ENCODE assay signal across 1 cellular context in the genomic region with DNA sequence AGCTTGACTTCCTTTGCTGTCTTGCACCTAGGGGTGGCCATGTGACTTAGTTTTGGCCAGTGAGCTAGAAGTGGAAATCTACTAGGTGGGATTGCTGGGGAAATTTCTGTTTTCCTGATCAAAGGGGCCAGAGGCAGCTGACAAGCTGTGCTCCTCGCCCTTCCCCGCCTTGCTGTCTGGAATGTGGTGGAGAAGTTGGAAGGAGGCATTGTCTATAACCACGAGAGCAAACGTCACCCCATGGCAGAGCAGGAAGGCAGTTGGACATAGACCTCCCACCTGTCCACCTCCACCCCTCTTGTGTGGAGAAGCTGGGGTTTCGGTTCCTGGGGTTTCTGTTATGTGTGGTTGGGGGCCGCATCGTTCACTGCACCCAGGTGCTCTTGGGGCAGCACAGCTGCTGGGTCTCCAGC.
TF ChIP-seq lines count a peak whose summit lies in the region.

No MANE protein-coding gene starts in this region.

TF ChIP-seq in WTC11, 78 proteins besides CTCF, POLR2A, EP300 and RAD21 (continued from another document):
- TF ChIP-seq ZNF532 (CRISPR knock-in tag; IDR thresholded peaks at IDR 0.05; ENCODE audit: borderline replicate concordance) (no peak), CDX4 (CRISPR knock-in tag; IDR thresholded peaks at IDR 0.05; ENCODE audit: borderline replicate concordance) (no peak), ETV6 (CRISPR knock-in tag; IDR thresholded peaks at IDR 0.05) (no peak), ZNF263 (CRISPR knock-in tag; IDR thresholded peaks at IDR 0.05; ENCODE audit: low read depth) (no peak)
- TF ChIP-seq, protein P1, sequence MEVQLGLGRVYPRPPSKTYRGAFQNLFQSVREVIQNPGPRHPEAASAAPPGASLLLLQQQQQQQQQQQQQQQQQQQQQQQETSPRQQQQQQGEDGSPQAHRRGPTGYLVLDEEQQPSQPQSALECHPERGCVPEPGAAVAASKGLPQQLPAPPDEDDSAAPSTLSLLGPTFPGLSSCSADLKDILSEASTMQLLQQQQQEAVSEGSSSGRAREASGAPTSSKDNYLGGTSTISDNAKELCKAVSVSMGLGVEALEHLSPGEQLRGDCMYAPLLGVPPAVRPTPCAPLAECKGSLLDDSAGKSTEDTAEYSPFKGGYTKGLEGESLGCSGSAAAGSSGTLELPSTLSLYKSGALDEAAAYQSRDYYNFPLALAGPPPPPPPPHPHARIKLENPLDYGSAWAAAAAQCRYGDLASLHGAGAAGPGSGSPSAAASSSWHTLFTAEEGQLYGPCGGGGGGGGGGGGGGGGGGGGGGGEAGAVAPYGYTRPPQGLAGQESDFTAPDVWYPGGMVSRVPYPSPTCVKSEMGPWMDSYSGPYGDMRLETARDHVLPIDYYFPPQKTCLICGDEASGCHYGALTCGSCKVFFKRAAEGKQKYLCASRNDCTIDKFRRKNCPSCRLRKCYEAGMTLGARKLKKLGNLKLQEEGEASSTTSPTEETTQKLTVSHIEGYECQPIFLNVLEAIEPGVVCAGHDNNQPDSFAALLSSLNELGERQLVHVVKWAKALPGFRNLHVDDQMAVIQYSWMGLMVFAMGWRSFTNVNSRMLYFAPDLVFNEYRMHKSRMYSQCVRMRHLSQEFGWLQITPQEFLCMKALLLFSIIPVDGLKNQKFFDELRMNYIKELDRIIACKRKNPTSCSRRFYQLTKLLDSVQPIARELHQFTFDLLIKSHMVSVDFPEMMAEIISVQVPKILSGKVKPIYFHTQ (CRISPR knock-in tag; IDR thresholded peaks at IDR 0.05), result no peak
- TF ChIP-seq, protein P2, sequence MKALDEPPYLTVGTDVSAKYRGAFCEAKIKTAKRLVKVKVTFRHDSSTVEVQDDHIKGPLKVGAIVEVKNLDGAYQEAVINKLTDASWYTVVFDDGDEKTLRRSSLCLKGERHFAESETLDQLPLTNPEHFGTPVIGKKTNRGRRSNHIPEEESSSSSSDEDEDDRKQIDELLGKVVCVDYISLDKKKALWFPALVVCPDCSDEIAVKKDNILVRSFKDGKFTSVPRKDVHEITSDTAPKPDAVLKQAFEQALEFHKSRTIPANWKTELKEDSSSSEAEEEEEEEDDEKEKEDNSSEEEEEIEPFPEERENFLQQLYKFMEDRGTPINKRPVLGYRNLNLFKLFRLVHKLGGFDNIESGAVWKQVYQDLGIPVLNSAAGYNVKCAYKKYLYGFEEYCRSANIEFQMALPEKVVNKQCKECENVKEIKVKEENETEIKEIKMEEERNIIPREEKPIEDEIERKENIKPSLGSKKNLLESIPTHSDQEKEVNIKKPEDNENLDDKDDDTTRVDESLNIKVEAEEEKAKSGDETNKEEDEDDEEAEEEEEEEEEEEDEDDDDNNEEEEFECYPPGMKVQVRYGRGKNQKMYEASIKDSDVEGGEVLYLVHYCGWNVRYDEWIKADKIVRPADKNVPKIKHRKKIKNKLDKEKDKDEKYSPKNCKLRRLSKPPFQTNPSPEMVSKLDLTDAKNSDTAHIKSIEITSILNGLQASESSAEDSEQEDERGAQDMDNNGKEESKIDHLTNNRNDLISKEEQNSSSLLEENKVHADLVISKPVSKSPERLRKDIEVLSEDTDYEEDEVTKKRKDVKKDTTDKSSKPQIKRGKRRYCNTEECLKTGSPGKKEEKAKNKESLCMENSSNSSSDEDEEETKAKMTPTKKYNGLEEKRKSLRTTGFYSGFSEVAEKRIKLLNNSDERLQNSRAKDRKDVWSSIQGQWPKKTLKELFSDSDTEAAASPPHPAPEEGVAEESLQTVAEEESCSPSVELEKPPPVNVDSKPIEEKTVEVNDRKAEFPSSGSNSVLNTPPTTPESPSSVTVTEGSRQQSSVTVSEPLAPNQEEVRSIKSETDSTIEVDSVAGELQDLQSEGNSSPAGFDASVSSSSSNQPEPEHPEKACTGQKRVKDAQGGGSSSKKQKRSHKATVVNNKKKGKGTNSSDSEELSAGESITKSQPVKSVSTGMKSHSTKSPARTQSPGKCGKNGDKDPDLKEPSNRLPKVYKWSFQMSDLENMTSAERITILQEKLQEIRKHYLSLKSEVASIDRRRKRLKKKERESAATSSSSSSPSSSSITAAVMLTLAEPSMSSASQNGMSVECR (CRISPR knock-in tag; IDR thresholded peaks at IDR 0.05; ENCODE audit: borderline replicate concordance), result no peak
